ENCODE assay signal across 21 cellular contexts in the genomic region with DNA sequence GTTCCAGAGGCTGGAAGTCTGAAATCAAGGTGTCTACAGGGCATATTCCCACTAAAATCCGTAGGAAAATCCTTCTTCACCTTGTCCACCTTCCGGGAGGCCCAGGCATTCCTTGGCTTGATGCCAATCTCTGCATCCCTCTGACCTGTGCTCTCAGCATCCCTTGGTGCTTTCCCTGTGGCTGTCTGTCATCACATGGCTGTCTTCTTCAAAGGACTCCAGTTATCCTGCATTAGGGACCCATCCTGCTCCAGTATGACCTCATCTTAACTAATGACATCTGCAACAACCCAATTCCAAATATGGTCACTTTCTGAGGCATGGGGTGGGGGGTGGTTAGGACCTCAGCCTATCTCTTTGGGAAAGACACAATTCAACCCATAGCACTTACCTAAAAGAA.
A peak's percentile ranks its signal among the peaks of the same experiment; 100 is the strongest.
DNase-seq lines count a peak whose midpoint lies in the region; FAIRE-seq and TF ChIP-seq lines count a peak whose summit lies in the region.
"Had no signal": no experiment of that assay in that cellular context is flagged by ENCODE, and none has a peak within 500 bp of the region (broad histone marks: within the 10 kb centered on the region; RNA-seq: fewer than 3 reads in every experiment).

No MANE protein-coding gene starts in this region.

- H2BK15ac ChIP-seq in H1 (ENCODE audit: low read length), result no peak overlapping the region

- H4K5ac ChIP-seq in H1 (ENCODE audit: insufficient read length, low read depth, low read length), result no peak overlapping the region

- H3K14ac ChIP-seq in H1 (ENCODE audit: insufficient read length), result no peak overlapping the region

- H3K4me1 ChIP-seq in H1 (replicated peaks in 1 of 4; ENCODE audit: control insufficient read depth in 3 of 4, insufficient read depth in 4 of 4, low read length in 3 of 4) (peaks cover 0 to 6% (median 2%) of the 10 kb centered on the region in 4 experiments; a peak in 3 of 7 replicates), neutrophil (ENCODE audit: control insufficient read depth in 1 of 2, insufficient read depth in 1 of 2, low read depth in 1 of 2, low read length in 1 of 2) (peaks cover 21 to 31% of the 10 kb centered on the region in 2 experiments), ovary (ENCODE audit: insufficient read depth) (no peaks in the 10 kb centered on the region)
- H3K4me1 ChIP-seq: BLaER1 treated with 17β-estradiol and CSF1 and Interleukin-3, amounts not matched to agents 10 nM and 100 nM had no signal

- TF ChIP-seq RAD21 in H1 (IDR thresholded peaks at IDR 0.05 in 1 of 2, conservative IDR thresholded peaks at IDR 0.05 in 1 of 2; ENCODE audit: low read depth in 2 of 2, low read length in 2 of 2), result no peak

- H4K8ac ChIP-seq in H1 (ENCODE audit: extremely low read depth, insufficient read depth, low read length), result no peak overlapping the region

- H2BK5ac ChIP-seq in H1 (ENCODE audit: low read depth, low read length), result no peak overlapping the region

- no peak overlapping the region for H3K18ac ChIP-seq in H1 (ENCODE audit: extremely low read depth, low read length)

- no peak overlapping the region for H3K4ac ChIP-seq in H1 (replicated peaks; ENCODE audit: insufficient read length, low read depth, low read length)

- H4K20me1 ChIP-seq in H1 (replicated peaks in 1 of 2; ENCODE audit: control insufficient read depth in 1 of 2, insufficient read depth in 2 of 2, low read length in 2 of 2), result no peaks in the 10 kb centered on the region
- H4K20me1 ChIP-seq: BLaER1 treated with 17β-estradiol and CSF1 and Interleukin-3, amounts not matched to agents 10 nM and 100 nM had no signal

- no peaks in the 10 kb centered on the region for H3K36me3 ChIP-seq in H1 (ENCODE audit: control insufficient read depth in 2 of 4, insufficient read depth in 4 of 4, low read length in 3 of 4)
- no peaks in the 10 kb centered on the region for H3K36me3 ChIP-seq in neutrophil
- no peaks in the 10 kb centered on the region for H3K36me3 ChIP-seq in ovary
- H3K36me3 ChIP-seq: BLaER1 treated with 17β-estradiol and CSF1 and Interleukin-3, amounts not matched to agents 10 nM and 100 nM had no signal

- H3K56ac ChIP-seq in H1 (replicated peaks; ENCODE audit: insufficient read length, low read depth, low read length), result no peak overlapping the region

- intact Hi-C loops in ovary (cut with DNase I), result no loop called here

- POLR2A ChIA-PET in H1 (lab: Charles Lee; ENCODE audit: partially characterized antibody), result no interaction called here

- DNase-seq in DMS53 (lab: John Stamatoyannopoulos, UW), result peak; percentile 14
- DNase-seq in DMS53 treated with DMSO at 0.1 percent for 48 hours (lab: John Stamatoyannopoulos, UW; ENCODE audit: unreplicated experiment), result no peak
- DNase-seq in HL-60 (ENCODE audit: low read depth in 1 of 2, low spot score in 1 of 2), result no peak
- no peak for DNase-seq in H1 (ENCODE audit: low read depth in 1 of 2, low spot score in 2 of 2)
- DNase-seq in ovary, result no peak
- no peak for DNase-seq in amniotic stem cell (lab: John Stamatoyannopoulos, UW)
- no peak for DNase-seq in activated effector memory CD4-positive, alpha-beta T cell treated with anti-CD3 and anti-CD28 coated beads, Interleukin-2, amount 50 U/mL, for 16 hours
- DNase-seq: CD4-positive, alpha-beta T cell; CD8-positive, alpha-beta memory T cell; DMS 273 treated with DMSO at 0.1 percent for 48 hours; DND-41; GOT3; H7; HCEC 1CT had no signal

- TF ChIP-seq POLR2A in H1 (IDR thresholded peaks at IDR 0.05; ENCODE audit: control extremely low read depth in 1 of 2, low read depth in 2 of 2, low read length in 2 of 2) (no peak), ovary (IDR thresholded peaks at IDR 0.05) (no peak)

- no peak overlapping the region for H3K4me2 ChIP-seq in H1 (ENCODE audit: insufficient read depth in 1 of 2, low read depth in 2 of 2, low read length in 2 of 2)
- H3K4me2 ChIP-seq: BLaER1 treated with 17β-estradiol and CSF1 and Interleukin-3, amounts not matched to agents 10 nM and 100 nM had no signal

- TF ChIP-seq EP300 in H1 (IDR thresholded peaks at IDR 0.05; ENCODE audit: borderline replicate concordance in 1 of 2, low read depth in 2 of 2, low read length in 2 of 2) (no peak), ovary (IDR thresholded peaks at IDR 0.05) (no peak)

- H2BK20ac ChIP-seq in H1 (ENCODE audit: low read length), result no peak overlapping the region

- no peak overlapping the region for H2AFZ ChIP-seq in H1 (ENCODE audit: low read length)

- H2AK5ac ChIP-seq in H1 (ENCODE audit: low read depth, low read length), result no peak overlapping the region

- CTCF ChIA-PET in H1 (lab: Charles Lee; ENCODE audit: partially characterized antibody), result no interaction called here

- no peaks in the 10 kb centered on the region for H3K23me2 ChIP-seq in H1 (ENCODE audit: low read depth, low read length)

- H2BK12ac ChIP-seq in H1 (ENCODE audit: low read depth, low read length), result no peak overlapping the region

- no peaks in the 10 kb centered on the region for H3K9me3 ChIP-seq in H1 (ENCODE audit: insufficient read depth in 2 of 2, low read depth in 1 of 2, low read length in 1 of 2)
- no peaks in the 10 kb centered on the region for H3K9me3 ChIP-seq in neutrophil
- H3K9me3 ChIP-seq in ovary, result no peaks in the 10 kb centered on the region

- H3K4me3 ChIP-seq in HL-60 (replicated peaks; ENCODE audit: insufficient read depth, low read length) (no peak overlapping the region), H1 (ENCODE audit: extremely low read depth in 1 of 4, insufficient read depth in 2 of 4, low read depth in 3 of 4, low read length in 4 of 4) (no peak overlapping the region), neutrophil (ENCODE audit: low read depth in 1 of 2, low read length in 1 of 2) (no peak overlapping the region), ovary (no peak overlapping the region)
- H3K4me3 ChIP-seq: BLaER1 treated with 17β-estradiol and CSF1 and Interleukin-3, amounts not matched to agents 10 nM and 100 nM had no signal

- no peak overlapping the region for H4K91ac ChIP-seq in H1 (replicated peaks; ENCODE audit: insufficient read length, low read length)

- H3K27me3 ChIP-seq in HL-60 (ENCODE audit: insufficient read depth, poor library complexity, severe bottlenecking) (no peaks in the 10 kb centered on the region), H1 (replicated peaks in 1 of 4; ENCODE audit: control insufficient read depth in 3 of 4, extremely low read depth in 1 of 4, insufficient read depth in 3 of 4, low read length in 3 of 4) (no peaks in the 10 kb centered on the region), neutrophil (no peaks in the 10 kb centered on the region), ovary (no peaks in the 10 kb centered on the region)
- H3K27me3 ChIP-seq: BLaER1 treated with 17β-estradiol and CSF1 and Interleukin-3, amounts not matched to agents 10 nM and 100 nM had no signal

- no peaks in the 10 kb centered on the region for H3K79me2 ChIP-seq in H1 (ENCODE audit: control insufficient read depth in 1 of 2, insufficient read depth in 2 of 2, low read length in 2 of 2)

- 83% methylated on average over 2 of the region's 2 CpGs; no CpG with 5 or more reads in 1 of the 2 experiments for WGBS in H1 (ENCODE audit: extremely low coverage in 1 of 2, insufficient coverage in 1 of 2, insufficient read length in 1 of 2, insufficient replicate concordance in 2 of 2, low coverage in 1 of 2, low lambda C conversion rate in 2 of 2, missing lambda C conversion rate in 1 of 2), 2 experiments
- WGBS in ovary, 3 donors, result 52 to 73% (median 67%) methylated on average over 2 of the region's 2 CpGs

- H2BK120ac ChIP-seq in H1 (replicated peaks; ENCODE audit: low read depth, low read length), result no peak overlapping the region

- no peak overlapping the region for H3K9ac ChIP-seq in H1 (replicated peaks in 1 of 4; ENCODE audit: extremely low read depth in 1 of 4, low read depth in 3 of 4, low read length in 3 of 4)
- H3K9ac ChIP-seq: BLaER1 treated with 17β-estradiol and CSF1 and Interleukin-3, amounts not matched to agents 10 nM and 100 nM had no signal

- peak overlapping the region; percentile 29 for H3K27ac ChIP-seq in HL-60 (replicated peaks)
- no peak overlapping the region for H3K27ac ChIP-seq in H1 (ENCODE audit: low read depth, low read length)
- peak overlapping the region; percentile 73 for H3K27ac ChIP-seq in neutrophil
- H3K27ac ChIP-seq in ovary, result no peak overlapping the region
- H3K27ac ChIP-seq: 22Rv1; BLaER1 treated with 17β-estradiol and CSF1 and Interleukin-3, amounts not matched to agents 10 nM and 100 nM had no signal

- H3K23ac ChIP-seq in H1 (ENCODE audit: insufficient read length), result no peak overlapping the region

- TF ChIP-seq CTCF in HL-60 (IDR thresholded peaks at IDR 0.05; ENCODE audit: insufficient read depth, low read length), result no peak
- no peak for TF ChIP-seq CTCF in H1 (IDR thresholded peaks at IDR 0.05; ENCODE audit: control extremely low read depth in 1 of 3, insufficient read depth in 1 of 3, low read depth in 1 of 3, low read length in 3 of 3)
- no peak for TF ChIP-seq CTCF in neutrophil (IDR thresholded peaks at IDR 0.05)
- TF ChIP-seq CTCF in ovary (IDR thresholded peaks at IDR 0.05), result no peak

- H3K79me1 ChIP-seq in H1 (ENCODE audit: low read depth, low read length), result no peaks in the 10 kb centered on the region

- FAIRE-seq in H1 (lab: Jason Lieb, UNC), result no peak
- FAIRE-seq: A204.1, D721Med, G401.6, GM12892 had no signal

TF ChIP-seq in H1, 55 proteins besides CTCF, POLR2A, EP300 and RAD21:
- TF ChIP-seq, protein P1, sequence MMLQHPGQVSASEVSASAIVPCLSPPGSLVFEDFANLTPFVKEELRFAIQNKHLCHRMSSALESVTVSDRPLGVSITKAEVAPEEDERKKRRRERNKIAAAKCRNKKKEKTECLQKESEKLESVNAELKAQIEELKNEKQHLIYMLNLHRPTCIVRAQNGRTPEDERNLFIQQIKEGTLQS (IDR thresholded peaks at IDR 0.05; ENCODE audit: insufficient read depth, low read depth, low read length), result no peak
- TF ChIP-seq GABPA (IDR thresholded peaks at IDR 0.05; ENCODE audit: borderline replicate concordance, insufficient read depth, low read length), result no peak
- TF ChIP-seq BCL11A (IDR thresholded peaks at IDR 0.05; ENCODE audit: low read depth in 2 of 2, low read length in 2 of 2), result no peak
- TF ChIP-seq HDAC2 (IDR thresholded peaks at IDR 0.05; ENCODE audit: borderline replicate concordance in 1 of 2, low read depth in 2 of 2, low read length in 2 of 2), result no peak
- TF ChIP-seq SRF (IDR thresholded peaks at IDR 0.05; ENCODE audit: low read depth, low read length), result peak; percentile 22; the same call in 1 of the 2 replicates

Comparison
In these comparisons a context has a peak if more than half of its experiments do, and no peak if none do; other contexts are left out.
1. H3K27ac ChIP-seq: peak in HL-60 (single experiment) and neutrophil (single experiment); none in H1 (single experiment) and ovary (0 of 2).